ENCODE assay signal across 11 cellular contexts in the genomic region with DNA sequence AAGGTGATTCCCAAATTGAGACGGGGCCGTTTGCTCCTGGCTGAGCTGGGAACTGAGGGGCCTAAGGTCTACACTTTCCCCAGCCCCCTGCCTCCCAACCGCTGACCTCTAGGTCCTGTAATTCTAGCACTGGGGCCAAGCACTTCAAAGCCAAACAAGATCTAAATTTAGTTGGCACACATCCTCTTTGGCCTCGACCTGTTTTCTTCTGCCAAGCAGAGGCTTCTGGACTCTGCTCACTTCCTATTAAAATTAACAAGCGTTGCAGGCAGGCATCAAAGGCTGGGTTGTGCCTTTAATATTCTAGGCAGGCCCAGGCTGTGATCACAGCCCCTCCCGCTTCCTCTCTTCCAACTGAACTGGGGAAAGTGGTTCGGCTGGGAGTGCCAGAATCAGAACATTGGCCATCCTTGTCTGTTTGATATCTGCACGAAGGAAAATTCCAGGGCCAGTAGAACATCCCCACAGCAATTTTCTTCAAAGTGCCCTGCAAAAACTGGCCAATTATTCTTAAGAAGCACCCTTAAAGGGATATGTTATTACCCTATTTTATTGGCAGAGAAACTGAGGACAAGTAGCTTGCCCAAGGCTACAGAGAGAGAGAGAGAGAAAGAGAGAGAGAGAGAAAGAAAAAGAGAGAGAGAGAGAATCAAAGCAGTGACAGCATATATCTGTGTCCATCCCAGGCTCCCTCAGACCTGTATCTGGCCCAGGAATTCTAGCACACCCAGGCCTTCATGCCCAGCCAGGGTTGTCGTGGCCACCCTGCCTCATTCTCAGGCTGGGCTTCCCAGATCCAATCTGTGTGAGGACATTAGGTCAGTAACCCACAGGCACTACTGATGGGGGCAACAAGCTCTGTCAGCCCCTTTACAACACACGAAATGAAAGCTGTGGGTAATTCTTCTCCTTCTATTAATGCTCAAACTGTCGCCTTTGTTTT. TPM values are rescaled to one million over a fixed set of nuclear protein-coding genes. Genes with fewer than 3 reads are reported as not detected.
DNase-seq lines count a peak whose midpoint lies in the region; ATAC-seq and TF ChIP-seq lines count a peak whose summit lies in the region.
"Had no signal": no experiment of that assay in that cellular context is flagged by ENCODE, and none has a peak within 500 bp of the region (broad histone marks: within the 10 kb centered on the region; RNA-seq: fewer than 3 reads in every experiment).

No MANE protein-coding gene starts in this region.

- intact Hi-C loops in body of pancreas (cut with DNase I) (no loop called here), lower leg skin (cut with DNase I; ENCODE audit: low total_unique reads) (no loop called here), thyroid gland (cut with DNase I) (no loop called here)

- H3K27me3 ChIP-seq in body of pancreas (no peaks in the 10 kb centered on the region), thyroid gland (no peaks in the 10 kb centered on the region)

- TF ChIP-seq CTCF in body of pancreas (IDR thresholded peaks at IDR 0.05) (no peak), lower leg skin (IDR thresholded peaks at IDR 0.05) (no peak), thyroid gland (IDR thresholded peaks at IDR 0.05) (no peak)

- TF ChIP-seq POLR2A in body of pancreas (IDR thresholded peaks at IDR 0.05), result no peak
- no peak for TF ChIP-seq POLR2A in lower leg skin (IDR thresholded peaks at IDR 0.05)
- TF ChIP-seq POLR2A in thyroid gland (IDR thresholded peaks at IDR 0.05), result no peak

- no peak for ATAC-seq in body of pancreas

- H3K4me3 ChIP-seq in body of pancreas (no peak overlapping the region), lower leg skin (ENCODE audit: low read depth, poor library complexity, severe bottlenecking) (no peak overlapping the region), thyroid gland (replicated peaks in 1 of 3) (no peak overlapping the region)

- H3K27ac ChIP-seq in body of pancreas, result no peak overlapping the region
- peak overlapping the region in 1 of 3 donors; percentile 11 for H3K27ac ChIP-seq in thyroid gland

- H3K4me1 ChIP-seq in body of pancreas (peaks cover 6% of the 10 kb centered on the region), thyroid gland (peaks cover 6 to 12% of the 10 kb centered on the region in 2 donors)

- no peaks in the 10 kb centered on the region for H3K9me3 ChIP-seq in body of pancreas
- H3K9me3 ChIP-seq in thyroid gland, result no peaks in the 10 kb centered on the region

- H3K36me3 ChIP-seq in body of pancreas (replicated peaks in 1 of 2; ENCODE audit: insufficient read depth in 1 of 2, low read depth in 2 of 2) (no peaks in the 10 kb centered on the region), thyroid gland (no peaks in the 10 kb centered on the region)

- DNase-seq in NAMALWA (ENCODE audit: low spot score) (peak; percentile 10), body of pancreas (peak in 3 of 4 donors; percentile 18 to 42 (median 39)), lower leg skin (ENCODE audit: low spot score in 2 of 2) (peak; percentile 26 to 70), thyroid gland (peak; percentile 37 to 41), NCI-H1930 (lab: John Stamatoyannopoulos, UW) (no peak), SKM-1 treated with dmso at 0.1 percent for 144 hours (lab: John Stamatoyannopoulos, UW; ENCODE audit: unreplicated experiment) (no peak), DMS114 treated with DMSO at 0.1 percent for 48 hours (lab: John Stamatoyannopoulos, UW; ENCODE audit: unreplicated experiment) (no peak)
- DNase-seq: activated naive CD8-positive, alpha-beta T cell treated with anti-CD3 and anti-CD28 coated beads, Interleukin-2, amount 10 ng/mL, durations not matched to agents 7 days and 5 days; erythroblast; mesendoderm had no signal

- WGBS in body of pancreas, 2 donors, result 37 to 46% methylated on average over 10 to 11 of the region's 11 CpGs
- 28 to 29% methylated on average over 11 of the region's 11 CpGs for WGBS in lower leg skin, 2 donors
- 34 to 35% methylated on average over 11 of the region's 11 CpGs for WGBS in thyroid gland, 2 donors

RNA-seq across cellular contexts. Expression of gene MT4, which starts 12.8 kb away (rescaled TPM):
- total RNA-seq in body of pancreas, result not detected
- 1,000 to 10,000 TPM in 1 of 4 donors, 100 to 1,000 TPM in 1, 10 to 100 TPM in 1, not detected in 1; 46.1 to 1,445 (median 937) TPM for total RNA-seq in lower leg skin
- not detected for total RNA-seq in thyroid gland
- total RNA-seq: activated naive CD8-positive, alpha-beta T cell treated with anti-CD3 and anti-CD28 coated beads, Interleukin-2, amount 10 ng/mL, durations not matched to agents 7 days and 5 days; subcutaneous adipose tissue had no signal

RNA-seq across cellular contexts. Expression of gene BBS2, which starts 32.2 kb away (rescaled TPM):
- total RNA-seq in body of pancreas (10 to 100 TPM; 14.3 to 19.1 TPM), lower leg skin (100 to 1,000 TPM in 2 of 4 donors, 10 to 100 TPM in 2; 76.6 to 106 (median 92.4) TPM), thyroid gland (10 to 100 TPM; 55.1 to 98.6 (median 57.4) TPM)

RNA-seq across cellular contexts. Expression of gene MT3, which starts 37.3 kb away (rescaled TPM):
- total RNA-seq in body of pancreas, result not detected
- total RNA-seq in lower leg skin, result 1 to 10 TPM in 1 of 4 donors, not detected in 3; 1.2 TPM
- not detected for total RNA-seq in thyroid gland

RNA-seq across cellular contexts. Expression of gene MT2A, which starts 56.3 kb away (rescaled TPM):
- total RNA-seq in body of pancreas (100 to 1,000 TPM in 1 of 2 donors, 10 to 100 TPM in 1; 20.0 to 211 TPM), lower leg skin (100 to 1,000 TPM in 3 of 4 donors, 10 to 100 TPM in 1; 35.8 to 190 (median 135) TPM), thyroid gland (100 to 1,000 TPM in 1 of 4 donors, 10 to 100 TPM in 3; 42.8 to 285 (median 54.6) TPM)

Comparison
In these comparisons a context has a peak if more than half of its experiments do, and no peak if none do; other contexts are left out.
1. DNase-seq: peak in NAMALWA (single experiment), body of pancreas (3 of 4), lower leg skin (2 of 2) and thyroid gland (2 of 2); none in NCI-H1930 (0 of 2), SKM-1 treated with dmso at 0.1 percent for 144 hours (single experiment) and DMS114 treated with DMSO at 0.1 percent for 48 hours (single experiment).